Comparison of ENCODE assay signal across 14 cellular contexts in the genomic region with DNA sequence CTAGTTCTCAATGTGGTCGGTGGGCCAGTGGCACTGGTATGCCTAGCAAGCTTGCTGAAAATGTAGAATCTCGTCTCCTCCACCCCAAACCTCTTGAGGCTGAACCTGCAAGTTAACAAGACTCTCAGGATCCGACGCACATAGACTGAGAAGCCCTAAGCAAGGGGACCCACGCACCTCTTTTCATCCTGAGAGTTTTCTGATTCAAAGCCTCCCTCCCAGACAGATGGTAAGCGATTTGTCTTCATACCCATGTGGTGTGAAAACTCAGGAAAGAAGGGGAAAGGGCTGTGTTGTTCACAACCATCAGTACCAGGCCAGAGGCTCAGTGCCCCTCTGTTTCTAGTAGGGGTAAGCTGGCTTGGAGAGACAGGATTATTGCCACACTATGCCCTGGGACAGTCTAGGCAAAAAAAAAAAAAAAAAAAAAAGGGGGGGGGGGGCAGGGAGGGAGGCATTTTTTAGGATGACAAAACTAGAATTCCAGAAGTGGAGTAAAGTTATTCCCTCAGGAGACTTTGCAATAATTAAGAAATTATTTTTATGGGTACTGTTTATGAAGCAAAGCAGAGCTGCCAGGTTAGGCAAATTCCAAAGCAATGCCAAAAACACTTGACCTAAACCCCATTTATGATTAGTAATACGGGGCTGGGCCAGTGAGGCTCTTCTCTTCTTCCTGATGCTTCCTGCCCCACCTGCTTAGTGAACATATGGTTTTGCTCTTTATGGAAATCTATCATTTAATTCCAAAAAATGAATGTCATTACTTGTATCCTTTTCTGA.
DNase-seq lines count a peak whose midpoint lies in the region; TF ChIP-seq lines count a peak whose summit lies in the region.
"Had no signal": no experiment of that assay in that cellular context is flagged by ENCODE, and none has a peak within 500 bp of the region (broad histone marks: within the 10 kb centered on the region; RNA-seq: fewer than 3 reads in every experiment).

No MANE protein-coding gene starts in this region.

- no peak overlapping the region for H3K4me3 Mint-ChIP-seq in osteocyte (ENCODE audit: unreplicated experiment)
- H3K4me3 Mint-ChIP-seq: activated T-helper 17 cell treated with anti-CD3 and anti-CD28 coated beads, Interleukin-2, amount 50 U/mL, for 72 hours; central memory CD8-positive, alpha-beta T cell had no signal

- DNase-seq in EH (ENCODE audit: low read depth): peak; percentile 13
- DNase-seq in ascending aorta (ENCODE audit: low spot score in 2 of 2): peak in 1 of 2 donors; percentile 86
- no peak for DNase-seq in osteocyte (ENCODE audit: extremely low spot score, unreplicated experiment)
- no peak for DNase-seq in SHP77 treated with DMSO at 0.1 percent for 48 hours (lab: John Stamatoyannopoulos, UW)
- no peak for DNase-seq in DMS114 treated with DMSO at 0.1 percent for 48 hours (lab: John Stamatoyannopoulos, UW; ENCODE audit: unreplicated experiment)
- no peak for DNase-seq in activated CD4-positive, alpha-beta T cell treated with anti-CD3 and anti-CD28 coated beads, Interleukin-2, amount 50 U/mL, for 48 hours
- DNase-seq: NCI-H1092, NCI-H524 treated with DMSO at 0.1 percent for 48 hours, retina had no signal

- peak overlapping the region; percentile 89 to 95 for H3K27ac ChIP-seq in ascending aorta
- peak overlapping the region; percentile 35 for H3K27ac ChIP-seq in iPS-20b (ENCODE audit: low read length)
- H3K27ac ChIP-seq in skin epidermis: peak overlapping the region in 13 of 21 experiments; percentile 4 to 88 (median 57)
- H3K27ac ChIP-seq: C4-2B had no signal

- peaks cover 40% of the 10 kb centered on the region for H3K27me3 Mint-ChIP-seq in osteocyte (ENCODE audit: unreplicated experiment)
- H3K27me3 Mint-ChIP-seq: activated T-helper 17 cell treated with anti-CD3 and anti-CD28 coated beads, Interleukin-2, amount 50 U/mL, for 72 hours had no signal

- peak overlapping the region; percentile 73; the same call in 1 of the 2 replicates for H3K9ac ChIP-seq in iPS-20b (ENCODE audit: low read depth, low read length)

- H3K4me1 Mint-ChIP-seq in osteocyte (ENCODE audit: unreplicated experiment): peaks cover 5% of the 10 kb centered on the region
- H3K4me1 Mint-ChIP-seq: activated T-helper 17 cell treated with anti-CD3 and anti-CD28 coated beads, Interleukin-2, amount 50 U/mL, for 72 hours; central memory CD8-positive, alpha-beta T cell had no signal

- H3K4me3 ChIP-seq in ascending aorta: no peak overlapping the region
- no peak overlapping the region for H3K4me3 ChIP-seq in iPS-20b (ENCODE audit: low read length)
- no peak overlapping the region for H3K4me3 ChIP-seq in skin epidermis

- H3K36me3 ChIP-seq in ascending aorta: peaks cover 64 to 73% of the 10 kb centered on the region in 2 donors
- H3K36me3 ChIP-seq in iPS-20b (ENCODE audit: insufficient read depth, low read depth, low read length): 0 out of 2 replicates have a peak, but pooled peaks cover 8% of the 10 kb centered on the region

- H3K9me3 Mint-ChIP-seq in osteocyte (ENCODE audit: unreplicated experiment): no peaks in the 10 kb centered on the region
- H3K9me3 Mint-ChIP-seq: activated T-helper 17 cell treated with anti-CD3 and anti-CD28 coated beads, Interleukin-2, amount 50 U/mL, for 72 hours; central memory CD8-positive, alpha-beta T cell had no signal

- H3K27me3 ChIP-seq in ascending aorta: no peaks in the 10 kb centered on the region
- no peaks in the 10 kb centered on the region for H3K27me3 ChIP-seq in iPS-20b (ENCODE audit: insufficient read depth, low read length)

- H3K36me3 Mint-ChIP-seq in osteocyte (ENCODE audit: unreplicated experiment): no peaks in the 10 kb centered on the region

- TF ChIP-seq CTCF in ascending aorta (IDR thresholded peaks at IDR 0.05) (no peak), osteocyte (IDR thresholded peaks at IDR 0.05) (no peak)

- intact Hi-C loops in ascending aorta (cut with DNase I): loop anchor here (2.0 kb wide), 3 partner anchors 20 to 70 kb away; no protein-coding TSS in a partner anchor

- no peak overlapping the region for H3K27ac Mint-ChIP-seq in osteocyte (ENCODE audit: unreplicated experiment)
- H3K27ac Mint-ChIP-seq: activated T-helper 17 cell treated with anti-CD3 and anti-CD28 coated beads, Interleukin-2, amount 50 U/mL, for 72 hours had no signal

- H3K9me3 ChIP-seq in ascending aorta: no peaks in the 10 kb centered on the region
- no peaks in the 10 kb centered on the region for H3K9me3 ChIP-seq in iPS-20b (ENCODE audit: insufficient read depth, low read depth, low read length)

- peaks cover 32 to 80% of the 10 kb centered on the region in 2 donors for H3K4me1 ChIP-seq in ascending aorta
- H3K4me1 ChIP-seq in iPS-20b (ENCODE audit: insufficient read depth, low read length): peaks cover 24% of the 10 kb centered on the region

Comparison
In these comparisons a context has a peak if more than half of its experiments do, and no peak if none do; other contexts are left out.
1. H3K27ac ChIP-seq: peak in every context shown above with its lines; median percentile 92 in ascending aorta; 57 in skin epidermis; 35 in iPS-20b.